Comparison of ENCODE assay signal across 11 cellular contexts in the genomic region with DNA sequence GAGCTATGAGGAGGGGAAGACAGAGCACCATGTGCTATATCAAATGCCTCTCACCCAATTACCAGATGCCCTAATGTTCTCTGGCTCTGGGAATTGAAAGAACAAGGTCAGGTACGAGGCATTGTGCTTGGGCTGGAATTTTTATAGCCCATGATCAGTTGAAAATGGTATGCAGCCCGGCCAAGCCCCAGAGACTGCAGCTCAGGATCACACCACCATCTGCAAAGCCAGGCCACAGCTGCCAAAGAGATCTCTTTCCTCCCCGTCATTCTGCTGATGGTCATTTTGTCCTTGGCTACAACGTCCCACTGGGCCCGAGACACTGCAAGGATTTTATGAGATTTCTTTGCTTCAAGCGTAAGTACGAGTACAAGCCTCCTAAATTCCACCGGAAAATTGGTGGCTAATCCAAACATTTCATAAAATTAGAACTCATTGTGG. TPM values are rescaled to one million over a fixed set of nuclear protein-coding genes. Genes with fewer than 3 reads are reported as not detected.
A peak's percentile ranks its signal among the peaks of the same experiment; 100 is the strongest.
DNase-seq lines count a peak whose midpoint lies in the region; ATAC-seq, FAIRE-seq and TF ChIP-seq lines count a peak whose summit lies in the region.
"Had no signal": no experiment of that assay in that cellular context is flagged by ENCODE, and none has a peak within 500 bp of the region (broad histone marks: within the 10 kb centered on the region; RNA-seq: fewer than 3 reads in every experiment).

No MANE protein-coding gene starts in this region.

- H3K4me3 ChIP-seq in endodermal cell (ENCODE audit: low read length) (no peak overlapping the region), mucosa of descending colon (no peak overlapping the region)

- peak; percentile 8 for DNase-seq in DMS 273 (lab: John Stamatoyannopoulos, UW; ENCODE audit: unreplicated experiment)
- no peak for DNase-seq in DMS 273 treated with DMSO at 0.1 percent for 48 hours (lab: John Stamatoyannopoulos, UW)
- DNase-seq in endodermal cell, result peak; percentile 58
- no peak for DNase-seq in mucosa of descending colon
- peak; percentile 58 for DNase-seq in urothelium cell line (ENCODE audit: low spot score)
- no peak for DNase-seq in stimulated activated CD4-positive, alpha-beta T cell treated with anti-CD3 and anti-CD28 coated beads, Interleukin-15, amount 100 ng/mL, for 24 hours
- DNase-seq in NCI-H526 treated with DMSO at 0.1 percent for 48 hours (lab: John Stamatoyannopoulos, UW), result no peak
- no peak for DNase-seq in middle frontal gyrus (ENCODE audit: extremely low spot score, low spot score)
- DNase-seq: activated T-cell treated with anti-CD3 and anti-CD28 coated beads, Interleukin-2, amount 50 U/mL, for 48 hours had no signal

- H3K36me3 ChIP-seq in endodermal cell (ENCODE audit: control insufficient read depth, insufficient read depth, low read length), result peaks cover 77% of the 10 kb centered on the region
- H3K36me3 ChIP-seq in mucosa of descending colon (ENCODE audit: low read depth), result no peaks in the 10 kb centered on the region

- no peak overlapping the region for H3K9ac ChIP-seq in endodermal cell (ENCODE audit: extremely low read depth, low read length, poor library complexity, severe bottlenecking)

- H3K4me1 Mint-ChIP-seq in endodermal cell, result peaks cover 37% of the 10 kb centered on the region

- FAIRE-seq in urothelium cell line (lab: Jason Lieb, UNC), result no peak
- FAIRE-seq: H54 had no signal

- no peak overlapping the region for H3K27ac Mint-ChIP-seq in endodermal cell

- H3K4me1 ChIP-seq in endodermal cell (ENCODE audit: control insufficient read depth, insufficient read depth, low read length) (peaks cover 19% of the 10 kb centered on the region), mucosa of descending colon (ENCODE audit: low read depth) (peaks cover 12% of the 10 kb centered on the region)

- intact Hi-C loops in mucosa of descending colon (cut with DNase I, micrococcal nuclease), result no loop called here

- H3K27ac ChIP-seq in endodermal cell (ENCODE audit: low read depth, low read length), result no peak overlapping the region
- H3K27ac ChIP-seq: 22Rv1 had no signal

- TF ChIP-seq CTCF in endodermal cell (conservative IDR thresholded peaks at IDR 0.05) (no peak), mucosa of descending colon (IDR thresholded peaks at IDR 0.05) (no peak)

- H3K36me3 Mint-ChIP-seq in endodermal cell (ENCODE audit: low read depth), result no peaks in the 10 kb centered on the region

- H3K9me3 ChIP-seq in endodermal cell (ENCODE audit: control insufficient read depth, low read length) (no peaks in the 10 kb centered on the region), mucosa of descending colon (no peaks in the 10 kb centered on the region)

- H3K27me3 Mint-ChIP-seq in endodermal cell (ENCODE audit: insufficient read depth), result no peaks in the 10 kb centered on the region

- no peaks in the 10 kb centered on the region for H3K9me3 Mint-ChIP-seq in endodermal cell

- H3K27me3 ChIP-seq in endodermal cell (ENCODE audit: control insufficient read depth, insufficient read depth, low read length, poor library complexity, severe bottlenecking), result no peaks in the 10 kb centered on the region

- WGBS in endodermal cell (ENCODE audit: insufficient coverage in 1 of 2, insufficient read length in 1 of 2), 2 experiments, result 90 to 93% methylated on average over 7 to 8 of the region's 8 CpGs

- ATAC-seq in mucosa of descending colon, result peak; percentile 74

- no peak overlapping the region for H3K4me3 Mint-ChIP-seq in endodermal cell

RNA-seq across cellular contexts. Expression of a gene that starts 15.2 kb away (rescaled TPM):
- total RNA-seq in endodermal cell (10 to 100 TPM; 14.0 to 16.8 TPM), mucosa of descending colon (1 to 10 TPM; 4.9 to 6.8 (median 5.4) TPM)
- polyA plus RNA-seq in endodermal cell (2013, experiment 1 of 2), result 29.7 TPM
- 27.3 TPM for polyA plus RNA-seq in endodermal cell (2013, experiment 2 of 2)

Comparison
In these comparisons a context has a peak if more than half of its experiments do, and no peak if none do; other contexts are left out.
1. DNase-seq: peak in DMS 273 (single experiment), endodermal cell (single experiment) and urothelium cell line (single experiment); none in DMS 273 treated with DMSO at 0.1 percent for 48 hours (single experiment), mucosa of descending colon (0 of 3), stimulated activated CD4-positive, alpha-beta T cell treated with anti-CD3 and anti-CD28 coated beads, Interleukin-15, amount 100 ng/mL, for 24 hours (single experiment), NCI-H526 treated with DMSO at 0.1 percent for 48 hours (single experiment) and middle frontal gyrus (single experiment).